Comparison of ENCODE assay signal across 18 cellular contexts in the genomic region with DNA sequence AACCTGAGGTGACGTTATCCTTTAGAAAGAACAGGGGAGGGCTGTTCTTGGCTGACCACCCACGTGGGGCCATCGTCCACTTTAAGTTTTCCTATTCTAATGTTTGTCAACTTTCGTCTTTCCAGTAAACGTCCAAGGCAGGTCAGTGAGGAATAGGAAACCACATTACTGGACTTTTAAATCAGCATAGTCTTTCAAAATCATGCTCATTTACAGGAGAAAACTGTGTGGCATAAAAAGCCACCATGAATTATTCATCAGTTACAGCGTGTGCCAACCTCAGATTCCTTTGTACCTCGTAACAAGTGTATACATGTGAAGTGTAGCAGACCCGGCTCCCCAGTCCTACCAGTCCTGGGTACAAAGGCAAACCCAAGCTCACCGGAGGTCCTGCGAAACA. TPM values are rescaled to one million over a fixed set of nuclear protein-coding genes. Genes with fewer than 3 reads are reported as not detected.
A peak's percentile ranks its signal among the peaks of the same experiment; 100 is the strongest.
DNase-seq lines count a peak whose midpoint lies in the region; ATAC-seq, FAIRE-seq and TF ChIP-seq lines count a peak whose summit lies in the region.
"Had no signal": no experiment of that assay in that cellular context is flagged by ENCODE, and none has a peak within 500 bp of the region (broad histone marks: within the 10 kb centered on the region; RNA-seq: fewer than 3 reads in every experiment).

No MANE protein-coding gene starts in this region.

- peak overlapping the region; percentile 39 for H3K9ac ChIP-seq in keratinocyte (ENCODE audit: control insufficient read depth, extremely low read depth, insufficient read depth, low read length)

- peak overlapping the region; percentile 84 for H2AFZ ChIP-seq in keratinocyte (ENCODE audit: control insufficient read depth, low read length)

- peak overlapping the region; percentile 12 to 68 (median 36) for H3K4me3 ChIP-seq in keratinocyte (ENCODE audit: control insufficient read depth in 2 of 3, extremely low read depth in 1 of 3, insufficient read depth in 2 of 3, low read depth in 1 of 3, low read length in 3 of 3)
- H3K4me3 ChIP-seq in skin epidermis: peak overlapping the region in 4 of 7 experiments; percentile 1 to 29 (median 14)

- no peaks in the 10 kb centered on the region for H4K20me1 ChIP-seq in keratinocyte (ENCODE audit: control insufficient read depth, extremely low read depth, insufficient read depth, low read length)

- H3K27me3 ChIP-seq in keratinocyte (ENCODE audit: control insufficient read depth, extremely low read depth, insufficient read depth, low read length): no peaks in the 10 kb centered on the region

- no peaks in the 10 kb centered on the region for H3K36me3 ChIP-seq in keratinocyte (ENCODE audit: control insufficient read depth in 2 of 2, extremely low read depth in 1 of 2, insufficient read depth in 2 of 2, low read length in 2 of 2)

- peaks cover 56% of the 10 kb centered on the region for H3K4me1 ChIP-seq in keratinocyte (ENCODE audit: control insufficient read depth, extremely low read depth, insufficient read depth, low read length)

- peak overlapping the region; percentile 94 for H3K4me2 ChIP-seq in keratinocyte (ENCODE audit: control insufficient read depth, extremely low read depth, insufficient read depth, low read depth, low read length)

- ATAC-seq in GM18505 (IDR thresholded peaks at IDR 0.05; ENCODE audit: unreplicated experiment) (no peak), GM18519 (IDR thresholded peaks at IDR 0.05; ENCODE audit: low FRiP score, unreplicated experiment) (no peak)
- ATAC-seq: activated T-cell treated with anti-CD3 and anti-CD28 coated beads, Interleukin-2, amount 50 U/mL, for 4 hours; HCT116; naive thymus-derived CD4-positive, alpha-beta T cell had no signal

- dilution Hi-C loops in keratinocyte (cut with MboI; ENCODE audit: extremely low pct_ligation_motif_present, low sequenced_read_pairs): no loop called here

- no peak for TF ChIP-seq POLR2A in GM18505 (IDR thresholded peaks at IDR 0.05; ENCODE audit: borderline replicate concordance, extremely low read depth, insufficient read depth, insufficient read length)

- peak; percentile 87 for FAIRE-seq in keratinocyte (lab: Jason Lieb, UNC)

- no peaks in the 10 kb centered on the region for H3K79me2 ChIP-seq in keratinocyte (ENCODE audit: control insufficient read depth, insufficient read depth, low read length)

- TF ChIP-seq CTCF in keratinocyte (optimal IDR thresholded peaks at IDR 0.05 in 1 of 3, IDR thresholded peaks at IDR 0.05 in 1 of 3, conservative IDR thresholded peaks at IDR 0.05 in 1 of 3; ENCODE audit: extremely low read depth in 1 of 3, insufficient read depth in 2 of 3, low read length in 3 of 3): no peak

- DNase-seq in HPDE6-E6E7 (ENCODE audit: extremely low spot score) (peak; percentile 34), cerebellar cortex (ENCODE audit: low spot score) (peak; percentile 55), keratinocyte (ENCODE audit: low read depth, low spot score) (no peak), NCI-H2227 (lab: John Stamatoyannopoulos, UW; ENCODE audit: unreplicated experiment) (no peak)
- DNase-seq in activated effector memory CD4-positive, alpha-beta T cell treated with anti-CD3 and anti-CD28 coated beads, Interleukin-2, amount 50 U/mL, for 16 hours: no peak
- DNase-seq: activated CD4-positive, alpha-beta T cell treated with anti-CD3 and anti-CD28 coated beads for 1 hour; activated T-cell treated with anti-CD3 and anti-CD28 coated beads, Interleukin-2, amount 50 U/mL, for 4 hours; AML-193; amniotic stem cell; erythroblast; naive thymus-derived CD4-positive, alpha-beta T cell; NCI-H1417 treated with DMSO at 0.1 percent for 48 hours; NCI-H510A treated with DMSO at 0.1 percent for 48 hours; stimulated activated CD4-positive, alpha-beta T cell treated with anti-CD3 and anti-CD28 coated beads, Interleukin-12 subunit alpha, Interleukin-12 subunit beta, amount 100 ng/mL, for 4 hours had no signal

- no peaks in the 10 kb centered on the region for H3K9me1 ChIP-seq in keratinocyte (ENCODE audit: control insufficient read depth, extremely low read depth, insufficient read depth, low read length)

- peak overlapping the region; percentile 13 for H3K27ac ChIP-seq in keratinocyte (ENCODE audit: control insufficient read depth, insufficient read depth, low read length)
- peak overlapping the region in 18 of 21 experiments; percentile 42 to 84 (median 74) for H3K27ac ChIP-seq in skin epidermis

- H3K9me3 ChIP-seq in keratinocyte (ENCODE audit: control insufficient read depth, low read depth, low read length): no peaks in the 10 kb centered on the region

RNA-seq across cellular contexts. Expression of gene ABLIM1, which starts 25.1 kb away (rescaled TPM):
- 47.6 to 91.7 TPM (median 55.2 TPM) in 3 replicates for polyA plus RNA-seq in keratinocyte
- polyA plus RNA-seq in keratinocyte (2011; ENCODE audit: low read depth): 51.1 TPM
- polyA plus RNA-seq in keratinocyte (2011; cell fraction: cytosol; rRNA removed): 61.3 and 74.1 TPM in 2 replicates
- 69.3 and 88.6 TPM in 2 replicates for polyA plus RNA-seq in keratinocyte (2011; cell fraction: nucleus; rRNA removed)
- 25.7 and 67.7 TPM in 2 replicates for polyA plus RNA-seq in keratinocyte (2012; ENCODE audit: low replicate concordance)
- polyA minus RNA-seq in keratinocyte: 76.9 to 204 TPM (median 159 TPM) in 3 replicates
- 61.8 TPM for polyA minus RNA-seq in keratinocyte (2011; cell fraction: cytosol; rRNA and poly(A)+ RNA removed)
- 73.0 and 119 TPM in 2 replicates for polyA minus RNA-seq in keratinocyte (2011; cell fraction: nucleus; rRNA and poly(A)+ RNA removed)

Comparison
In these comparisons a context has a peak if more than half of its experiments do, and no peak if none do; other contexts are left out.
1. DNase-seq: peak in HPDE6-E6E7 (single experiment) and cerebellar cortex (single experiment); none in keratinocyte (single experiment), activated effector memory CD4-positive, alpha-beta T cell treated with anti-CD3 and anti-CD28 coated beads, Interleukin-2, amount 50 U/mL, for 16 hours (single experiment) and NCI-H2227 (single experiment).